Comparison of ENCODE assay signal across 1 cellular context in the genomic region with DNA sequence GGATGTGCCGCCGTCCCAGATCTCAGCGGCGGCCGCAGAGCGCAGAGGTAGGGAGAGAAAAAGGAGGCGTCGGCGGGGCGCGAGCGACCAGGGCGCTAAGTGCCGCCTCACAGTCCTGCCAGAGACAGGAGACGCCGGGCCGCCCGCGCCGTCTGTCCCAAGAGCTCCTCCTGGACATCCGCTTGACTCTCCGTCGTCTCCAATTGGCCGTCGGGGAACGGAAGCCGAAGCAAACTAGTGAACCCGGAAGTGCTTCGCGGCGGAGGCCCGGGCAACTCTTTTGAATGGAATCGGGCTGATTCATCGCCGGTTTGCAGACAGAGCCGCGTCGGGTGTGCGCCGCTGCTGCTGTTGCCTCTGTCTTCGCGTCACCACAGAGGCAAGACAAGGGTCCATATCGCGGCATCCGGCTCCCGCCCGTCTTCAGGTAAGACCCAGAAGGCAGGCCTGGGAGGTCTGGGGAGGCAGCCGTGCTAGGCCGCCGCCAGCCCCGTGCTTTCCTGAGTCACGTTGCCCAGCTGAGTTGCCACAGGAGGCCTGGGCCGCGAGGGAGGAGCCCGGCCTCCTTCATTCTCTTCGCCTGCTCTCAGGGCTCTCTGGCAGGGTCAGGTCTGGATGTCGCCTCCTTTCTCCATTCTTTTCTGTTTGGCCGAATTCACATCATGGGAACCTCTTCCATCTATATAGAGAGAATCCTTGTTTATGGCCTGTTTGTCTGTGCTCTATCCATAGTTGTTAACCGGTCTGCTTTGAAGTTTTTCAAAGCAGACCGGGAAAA.
TF ChIP-seq lines count a peak whose summit lies in the region.

PSMD14 (plus strand) TSS at position 248 of the 778 bp plus-strand sequence. CDS start 10,401 bp downstream, outside the sequence.

TF ChIP-seq in HCT116, 20 proteins besides CTCF, POLR2A, EP300 and RAD21 (continued from another document):
- TF ChIP-seq, protein P1, sequence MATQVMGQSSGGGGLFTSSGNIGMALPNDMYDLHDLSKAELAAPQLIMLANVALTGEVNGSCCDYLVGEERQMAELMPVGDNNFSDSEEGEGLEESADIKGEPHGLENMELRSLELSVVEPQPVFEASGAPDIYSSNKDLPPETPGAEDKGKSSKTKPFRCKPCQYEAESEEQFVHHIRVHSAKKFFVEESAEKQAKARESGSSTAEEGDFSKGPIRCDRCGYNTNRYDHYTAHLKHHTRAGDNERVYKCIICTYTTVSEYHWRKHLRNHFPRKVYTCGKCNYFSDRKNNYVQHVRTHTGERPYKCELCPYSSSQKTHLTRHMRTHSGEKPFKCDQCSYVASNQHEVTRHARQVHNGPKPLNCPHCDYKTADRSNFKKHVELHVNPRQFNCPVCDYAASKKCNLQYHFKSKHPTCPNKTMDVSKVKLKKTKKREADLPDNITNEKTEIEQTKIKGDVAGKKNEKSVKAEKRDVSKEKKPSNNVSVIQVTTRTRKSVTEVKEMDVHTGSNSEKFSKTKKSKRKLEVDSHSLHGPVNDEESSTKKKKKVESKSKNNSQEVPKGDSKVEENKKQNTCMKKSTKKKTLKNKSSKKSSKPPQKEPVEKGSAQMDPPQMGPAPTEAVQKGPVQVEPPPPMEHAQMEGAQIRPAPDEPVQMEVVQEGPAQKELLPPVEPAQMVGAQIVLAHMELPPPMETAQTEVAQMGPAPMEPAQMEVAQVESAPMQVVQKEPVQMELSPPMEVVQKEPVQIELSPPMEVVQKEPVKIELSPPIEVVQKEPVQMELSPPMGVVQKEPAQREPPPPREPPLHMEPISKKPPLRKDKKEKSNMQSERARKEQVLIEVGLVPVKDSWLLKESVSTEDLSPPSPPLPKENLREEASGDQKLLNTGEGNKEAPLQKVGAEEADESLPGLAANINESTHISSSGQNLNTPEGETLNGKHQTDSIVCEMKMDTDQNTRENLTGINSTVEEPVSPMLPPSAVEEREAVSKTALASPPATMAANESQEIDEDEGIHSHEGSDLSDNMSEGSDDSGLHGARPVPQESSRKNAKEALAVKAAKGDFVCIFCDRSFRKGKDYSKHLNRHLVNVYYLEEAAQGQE (IDR thresholded peaks at IDR 0.05; ENCODE audit: low read depth) = no peak
- TF ChIP-seq, protein P2, sequence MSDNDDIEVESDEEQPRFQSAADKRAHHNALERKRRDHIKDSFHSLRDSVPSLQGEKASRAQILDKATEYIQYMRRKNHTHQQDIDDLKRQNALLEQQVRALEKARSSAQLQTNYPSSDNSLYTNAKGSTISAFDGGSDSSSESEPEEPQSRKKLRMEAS (IDR thresholded peaks at IDR 0.05) = peak; percentile 82; the same call in 1 of the 2 replicates
- TF ChIP-seq CBX3 (IDR thresholded peaks at IDR 0.05; ENCODE audit: low read depth) (peak; percentile 65; the same call in 1 of the 2 replicates), ATF3 (IDR thresholded peaks at IDR 0.05) (no peak), YY1 (IDR thresholded peaks at IDR 0.05; ENCODE audit: extremely low read depth, insufficient replicate concordance, low read depth, low read length) (peak; percentile 72), FOSL1 (IDR thresholded peaks at IDR 0.05; ENCODE audit: low read depth) (peak; percentile 37), ZFX (IDR thresholded peaks at IDR 0.05) (peak; percentile 100), POLR2AphosphoS5 (IDR thresholded peaks at IDR 0.05; ENCODE audit: low read depth, low read length) (peak; percentile 96), EZH2phosphoT487 (IDR thresholded peaks at IDR 0.05; ENCODE audit: borderline replicate concordance) (no peak), SP1 (IDR thresholded peaks at IDR 0.05; ENCODE audit: low read depth) (peak; percentile 38; the same call in 1 of the 2 replicates), EZH2 (IDR thresholded peaks at IDR 0.05) (no peak), ELF1 (IDR thresholded peaks at IDR 0.05; ENCODE audit: borderline replicate concordance, low read depth) (peak; percentile 92), CEBPB (IDR thresholded peaks at IDR 0.05; ENCODE audit: low read depth) (no peak), ZNF274 (IDR thresholded peaks at IDR 0.05; ENCODE audit: low read depth, low read length) (no peak), EGR1 (IDR thresholded peaks at IDR 0.05; ENCODE audit: low read depth) (peak; percentile 50; the same call in 1 of the 2 replicates), SIN3A (IDR thresholded peaks at IDR 0.05; ENCODE audit: low read depth) (peak; percentile 96), JUND (IDR thresholded peaks at IDR 0.05) (no peak)
